In genomic region chr22:48901324-48901723, GRCh38 we compare ENCODE assay signal across 21 cellular contexts.
"Had no signal": no experiment of that assay in that cellular context is flagged by ENCODE, and none has a peak within 500 bp of the region (broad histone marks: within the 10 kb centered on the region; RNA-seq: fewer than 3 reads in every experiment).

No MANE protein-coding gene starts in this region.

- ATAC-seq: gastroesophageal sphincter; left cardiac atrium; left ventricle myocardium superior; naive thymus-derived CD4-positive, alpha-beta T cell; right cardiac atrium; stimulated activated effector memory CD8-positive, alpha-beta T cell treated with anti-CD3 and anti-CD28 coated beads, Interleukin-12 subunit alpha, Interleukin-12 subunit beta, amount 100 ng/mL, for 72 hours; stimulated activated naive CD8-positive, alpha-beta T cell treated with anti-CD3 and anti-CD28 coated beads, Interleukin-15, Interleukin-2, amounts not matched to agents 100 U/mL and 50 U/mL, for 24 hours had no signal

- H3K4me3 ChIP-seq: colonic mucosa, esophagus squamous epithelium, gastroesophageal sphincter, suprapubic skin, thyroid gland, vagina had no signal

- H3K4me1 ChIP-seq: colonic mucosa, esophagus squamous epithelium, gastroesophageal sphincter, suprapubic skin, thyroid gland, vagina had no signal

- DNase-seq: colonic mucosa; dermis blood vessel endothelial cell; esophagus squamous epithelium; foreskin fibroblast; immature natural killer cell; kidney; left cardiac atrium; left ventricle myocardium superior; mesendoderm; naive thymus-derived CD4-positive, alpha-beta T cell; nephron progenitor cell; right cardiac atrium; stimulated activated CD4-positive, alpha-beta T cell treated with anti-CD3 and anti-CD28 coated beads, Interleukin-4, amount 100 ng/mL, for 1 hour; stimulated activated CD8-positive, alpha-beta memory T cell treated with anti-CD3 and anti-CD28 coated beads, Interleukin-4, amount 100 ng/mL, for 48 hours; stimulated activated naive CD8-positive, alpha-beta T cell treated with anti-CD3 and anti-CD28 coated beads, Interleukin-15, Interleukin-2, amounts not matched to agents 100 U/mL and 50 U/mL, for 24 hours; thyroid gland had no signal

- H3K4me1 Mint-ChIP-seq: immature natural killer cell; stimulated activated effector memory CD8-positive, alpha-beta T cell treated with anti-CD3 and anti-CD28 coated beads, Interleukin-12 subunit alpha, Interleukin-12 subunit beta, amount 100 ng/mL, for 72 hours had no signal

- H3K27ac ChIP-seq: colonic mucosa, esophagus squamous epithelium, gastroesophageal sphincter, suprapubic skin, thyroid gland, vagina had no signal

- H3K9me3 Mint-ChIP-seq: immature natural killer cell; nephron progenitor cell; stimulated activated effector memory CD8-positive, alpha-beta T cell treated with anti-CD3 and anti-CD28 coated beads, Interleukin-12 subunit alpha, Interleukin-12 subunit beta, amount 100 ng/mL, for 72 hours; type B pancreatic cell had no signal

- H3K36me3 Mint-ChIP-seq: immature natural killer cell; naive thymus-derived CD4-positive, alpha-beta T cell; stimulated activated effector memory CD8-positive, alpha-beta T cell treated with anti-CD3 and anti-CD28 coated beads, Interleukin-12 subunit alpha, Interleukin-12 subunit beta, amount 100 ng/mL, for 72 hours; type B pancreatic cell had no signal

- H3K36me3 ChIP-seq: colonic mucosa, esophagus squamous epithelium, gastroesophageal sphincter, suprapubic skin, thyroid gland, vagina had no signal

- H3K27me3 ChIP-seq: colonic mucosa, esophagus squamous epithelium, thyroid gland, vagina had no signal

- H3K4me3 Mint-ChIP-seq: immature natural killer cell; naive thymus-derived CD4-positive, alpha-beta T cell; nephron progenitor cell; stimulated activated effector memory CD8-positive, alpha-beta T cell treated with anti-CD3 and anti-CD28 coated beads, Interleukin-12 subunit alpha, Interleukin-12 subunit beta, amount 100 ng/mL, for 72 hours; type B pancreatic cell had no signal

- H3K9me3 ChIP-seq: colonic mucosa, esophagus squamous epithelium, gastroesophageal sphincter, suprapubic skin, thyroid gland, vagina had no signal

- H3K27ac Mint-ChIP-seq: immature natural killer cell; naive thymus-derived CD4-positive, alpha-beta T cell; nephron progenitor cell; stimulated activated effector memory CD8-positive, alpha-beta T cell treated with anti-CD3 and anti-CD28 coated beads, Interleukin-12 subunit alpha, Interleukin-12 subunit beta, amount 100 ng/mL, for 72 hours; type B pancreatic cell had no signal
